ENCODE assay signal across 14 cellular contexts in genomic region chr5:112681481-112681908, GRCh38. TPM values are rescaled to one million over a fixed set of nuclear protein-coding genes. Genes with fewer than 3 reads are reported as not detected.
DNase-seq lines count a peak whose midpoint lies in the region; ATAC-seq lines count a peak whose summit lies in the region.
"Had no signal": no experiment of that assay in that cellular context is flagged by ENCODE, and none has a peak within 500 bp of the region (broad histone marks: within the 10 kb centered on the region; RNA-seq: fewer than 3 reads in every experiment).

No MANE protein-coding gene starts in this region.

- peaks cover 12% of the 10 kb centered on the region; the same call in 1 of the 2 replicates for H3K9me3 ChIP-seq in BLaER1

- peak; percentile 85 for ATAC-seq in GM19351 (IDR thresholded peaks at IDR 0.05; ENCODE audit: unreplicated experiment)
- ATAC-seq in HG02885 (IDR thresholded peaks at IDR 0.05; ENCODE audit: poor library complexity, unreplicated experiment): peak; percentile 73
- ATAC-seq in activated CD4-positive, alpha-beta T cell treated with anti-CD3 and anti-CD28 coated beads for 36 hours: no peak
- no peak for ATAC-seq in stimulated activated effector memory CD8-positive, alpha-beta T cell treated with anti-CD3 and anti-CD28 coated beads, Interleukin-12 subunit alpha, Interleukin-12 subunit beta, amount 100 ng/mL, for 72 hours

- H3K4me2 ChIP-seq in BLaER1: peak overlapping the region; percentile 91

- H3K27me3 Mint-ChIP-seq in activated CD4-positive, alpha-beta T cell treated with anti-CD3 and anti-CD28 coated beads for 36 hours: peaks cover 20% of the 10 kb centered on the region

- H4K20me1 ChIP-seq in BLaER1: no peaks in the 10 kb centered on the region

- H3K27ac ChIP-seq in BLaER1: peak overlapping the region; percentile 90; the same call in 1 of the 2 replicates
- H3K27ac ChIP-seq: cardiac muscle cell, epithelial cell of prostate had no signal

- no peaks in the 10 kb centered on the region for H3K27me3 ChIP-seq in BLaER1
- H3K27me3 ChIP-seq: cardiac muscle cell had no signal

- POLR2A ChIA-PET in activated CD4-positive, alpha-beta T cell treated with anti-CD3 and anti-CD28 coated beads for 36 hours (lab: Charles Lee): no interaction called here

- peak; percentile 8 for DNase-seq in NCI-H69 (lab: John Stamatoyannopoulos, UW)
- no peak for DNase-seq in NCI-H82 (lab: John Stamatoyannopoulos, UW)
- DNase-seq in KBM-7: no peak
- no peak for DNase-seq in activated CD4-positive, alpha-beta T cell treated with anti-CD3 and anti-CD28 coated beads for 36 hours
- DNase-seq in stimulated activated effector memory CD8-positive, alpha-beta T cell treated with anti-CD3 and anti-CD28 coated beads, Interleukin-12 subunit alpha, Interleukin-12 subunit beta, amount 100 ng/mL, for 72 hours (ENCODE audit: low spot score in 2 of 2): no peak
- DNase-seq: ACHN; activated CD4-positive, CD25-positive, alpha-beta regulatory T cell treated with anti-CD3 and anti-CD28 coated beads, Interleukin-2, amount 50 U/mL, for 72 hours; NCI-H526 treated with DMSO at 0.1 percent for 48 hours; retina had no signal

- intact Hi-C loops in activated CD4-positive, alpha-beta T cell treated with anti-CD3 and anti-CD28 coated beads for 36 hours (cut with DNase I, micrococcal nuclease): no loop called here

- no peaks in the 10 kb centered on the region for H3K4me1 Mint-ChIP-seq in activated CD4-positive, alpha-beta T cell treated with anti-CD3 and anti-CD28 coated beads for 36 hours
- H3K4me1 Mint-ChIP-seq in stimulated activated effector memory CD8-positive, alpha-beta T cell treated with anti-CD3 and anti-CD28 coated beads, Interleukin-12 subunit alpha, Interleukin-12 subunit beta, amount 100 ng/mL, for 72 hours: no peaks in the 10 kb centered on the region

- CTCF ChIA-PET in activated CD4-positive, alpha-beta T cell treated with anti-CD3 and anti-CD28 coated beads for 36 hours (lab: Charles Lee): interaction anchor here (0.8 to 0.9 kb wide), 2 partner anchors 9 to 534 kb away, joined by 3 read pairs; no protein-coding TSS in a partner anchor

- H3K9ac ChIP-seq in BLaER1: peak overlapping the region; percentile 11; the same call in 1 of the 2 replicates

- no peak overlapping the region for H3K4me3 Mint-ChIP-seq in activated CD4-positive, alpha-beta T cell treated with anti-CD3 and anti-CD28 coated beads for 36 hours
- H3K4me3 Mint-ChIP-seq in stimulated activated effector memory CD8-positive, alpha-beta T cell treated with anti-CD3 and anti-CD28 coated beads, Interleukin-12 subunit alpha, Interleukin-12 subunit beta, amount 100 ng/mL, for 72 hours: no peak overlapping the region

- H3K4me3 ChIP-seq in BLaER1: no peak overlapping the region
- H3K4me3 ChIP-seq: cardiac muscle cell had no signal

- H3K4me1 ChIP-seq in BLaER1: peaks cover 69% of the 10 kb centered on the region

- H3K9me3 Mint-ChIP-seq in activated CD4-positive, alpha-beta T cell treated with anti-CD3 and anti-CD28 coated beads for 36 hours (ENCODE audit: low read depth): peaks cover 5% of the 10 kb centered on the region
- peaks cover 2% of the 10 kb centered on the region for H3K9me3 Mint-ChIP-seq in stimulated activated effector memory CD8-positive, alpha-beta T cell treated with anti-CD3 and anti-CD28 coated beads, Interleukin-12 subunit alpha, Interleukin-12 subunit beta, amount 100 ng/mL, for 72 hours

- H3K27ac Mint-ChIP-seq in activated CD4-positive, alpha-beta T cell treated with anti-CD3 and anti-CD28 coated beads for 36 hours: no peak overlapping the region
- H3K27ac Mint-ChIP-seq in stimulated activated effector memory CD8-positive, alpha-beta T cell treated with anti-CD3 and anti-CD28 coated beads, Interleukin-12 subunit alpha, Interleukin-12 subunit beta, amount 100 ng/mL, for 72 hours: no peak overlapping the region

- no peaks in the 10 kb centered on the region for H3K36me3 ChIP-seq in BLaER1
- H3K36me3 ChIP-seq: cardiac muscle cell had no signal

- in situ Hi-C loops in KBM-7 (cut with MboI; ENCODE audit: low pct_unique_long_range_greater_than_20kb, low sequenced_read_pairs): no loop called here

- H3K36me3 Mint-ChIP-seq in activated CD4-positive, alpha-beta T cell treated with anti-CD3 and anti-CD28 coated beads for 36 hours (ENCODE audit: low read depth): no peaks in the 10 kb centered on the region
- no peaks in the 10 kb centered on the region for H3K36me3 Mint-ChIP-seq in stimulated activated effector memory CD8-positive, alpha-beta T cell treated with anti-CD3 and anti-CD28 coated beads, Interleukin-12 subunit alpha, Interleukin-12 subunit beta, amount 100 ng/mL, for 72 hours

RNA-seq across cellular contexts. Expression of gene APC, which starts 56.2 kb away (rescaled TPM):
- 10 to 100 TPM; 20.1 to 22.3 TPM for total RNA-seq in activated CD4-positive, alpha-beta T cell treated with anti-CD3 and anti-CD28 coated beads for 36 hours

Comparison
In these comparisons a context has a peak if more than half of its experiments do, and no peak if none do; other contexts are left out.
1. ATAC-seq: peak in GM19351 (single experiment) and HG02885 (single experiment); none in activated CD4-positive, alpha-beta T cell treated with anti-CD3 and anti-CD28 coated beads for 36 hours (single experiment) and stimulated activated effector memory CD8-positive, alpha-beta T cell treated with anti-CD3 and anti-CD28 coated beads, Interleukin-12 subunit alpha, Interleukin-12 subunit beta, amount 100 ng/mL, for 72 hours (single experiment).